In genomic region chr2:241147336-241147735, GRCh38 we compare ENCODE assay signal across 26 cellular contexts. TPM values are rescaled to one million over a fixed set of nuclear protein-coding genes. Genes with fewer than 3 reads are reported as not detected.
A peak's percentile ranks its signal among the peaks of the same experiment; 100 is the strongest.
DNase-seq lines count a peak whose midpoint lies in the region; ATAC-seq and TF ChIP-seq lines count a peak whose summit lies in the region.
"Had no signal": no experiment of that assay in that cellular context is flagged by ENCODE, and none has a peak within 500 bp of the region (broad histone marks: within the 10 kb centered on the region; RNA-seq: fewer than 3 reads in every experiment).

No MANE protein-coding gene starts in this region.

- H4K20me1 ChIP-seq in OCI-LY3 (ENCODE audit: insufficient read depth, low read length) = 0 out of 2 replicates have a peak, but pooled peaks cover 4% of the 10 kb centered on the region

- H3K36me3 Mint-ChIP-seq in activated naive CD8-positive, alpha-beta T cell = no peaks in the 10 kb centered on the region
- peaks cover 4% of the 10 kb centered on the region for H3K36me3 Mint-ChIP-seq in activated naive CD8-positive, alpha-beta T cell treated with anti-CD3 and anti-CD28 coated beads for 36 hours
- H3K36me3 Mint-ChIP-seq in immature natural killer cell (peaks cover 0 to 6% (median 0%) of the 10 kb centered on the region in 3 donors), progenitor cell of endocrine pancreas (ENCODE audit: insufficient read depth) (no peaks in the 10 kb centered on the region)

- peak overlapping the region; percentile 99 for H3K4me3 ChIP-seq in OCI-LY3 (ENCODE audit: low read length)
- H3K4me3 ChIP-seq in upper lobe of left lung = no peak overlapping the region
- no peak overlapping the region for H3K4me3 ChIP-seq in left ventricle myocardium inferior
- H3K4me3 ChIP-seq: A549, right lobe of liver, thoracic aorta, vagina had no signal

- no peak for DNase-seq in activated naive CD8-positive, alpha-beta T cell treated with anti-CD3 and anti-CD28 coated beads for 36 hours
- no peak for DNase-seq in immature natural killer cell
- no peak for DNase-seq in progenitor cell of endocrine pancreas (ENCODE audit: low spot score, unreplicated experiment)
- DNase-seq in stimulated activated CD4-positive, alpha-beta T cell treated with anti-CD3 and anti-CD28 coated beads, Interleukin-15, amount 100 ng/mL, for 24 hours = no peak
- no peak for DNase-seq in upper lobe of left lung
- no peak for DNase-seq in left ventricle myocardium inferior
- DNase-seq: activated CD4-positive, alpha-beta T cell treated with anti-CD3 and anti-CD28 coated beads for 4 hours; activated CD8-positive, alpha-beta memory T cell treated with anti-CD3 and anti-CD28 coated beads, Interleukin-2, amount 10 ng/mL, durations not matched to agents 7 days and 5 days; effector CD4-positive, alpha-beta T cell; EL; erythroblast; IMR-90; mesendoderm; NCI-H2081 treated with DMSO at 0.1 percent for 48 hours; NCI-H345; NCI-H82; right lobe of liver; SHP77; stimulated activated naive CD8-positive, alpha-beta T cell treated with anti-CD3 and anti-CD28 coated beads, Interleukin-15, Interleukin-2, amounts not matched to agents 100 U/mL and 50 U/mL, for 24 hours had no signal

- no peak overlapping the region for H3K27ac Mint-ChIP-seq in activated naive CD8-positive, alpha-beta T cell
- no peak overlapping the region for H3K27ac Mint-ChIP-seq in activated naive CD8-positive, alpha-beta T cell treated with anti-CD3 and anti-CD28 coated beads for 36 hours
- H3K27ac Mint-ChIP-seq in immature natural killer cell (no peak overlapping the region), progenitor cell of endocrine pancreas (no peak overlapping the region)
- H3K27ac Mint-ChIP-seq: activated CD8-positive, alpha-beta memory T cell treated with anti-CD3 and anti-CD28 coated beads, Interleukin-2, amount 10 ng/mL, durations not matched to agents 7 days and 5 days; activated T-helper 1 cell treated with anti-CD3 and anti-CD28 coated beads, Interleukin-12 subunit alpha, Interleukin-12 subunit beta, Interleukin-2, Interleukin-4 antibody, amounts not matched to agents 30 ng/mL and 10 ng/mL and 1 ng/mL, durations not matched to agents 14 hours and 24 hours and 36 hours had no signal

- intact Hi-C loops in left ventricle myocardium inferior (cut with micrococcal nuclease) = no loop called here

- H3K27me3 ChIP-seq in OCI-LY3 (ENCODE audit: low read depth, low read length) (no peaks in the 10 kb centered on the region), upper lobe of left lung (no peaks in the 10 kb centered on the region), left ventricle myocardium inferior (ENCODE audit: low read depth) (no peaks in the 10 kb centered on the region)
- H3K27me3 ChIP-seq: right lobe of liver, vagina had no signal

- no peak for TF ChIP-seq CTCF in OCI-LY3 (IDR thresholded peaks at IDR 0.05; ENCODE audit: low read depth, low read length)
- TF ChIP-seq CTCF in progenitor cell of endocrine pancreas (IDR thresholded peaks at IDR 0.05; ENCODE audit: unreplicated experiment) = no peak
- TF ChIP-seq CTCF in upper lobe of left lung (IDR thresholded peaks at IDR 0.05) = no peak
- TF ChIP-seq CTCF in left ventricle myocardium inferior (IDR thresholded peaks at IDR 0.05; ENCODE audit: borderline replicate concordance) = no peak

- H3K9ac ChIP-seq in OCI-LY3 (ENCODE audit: low read length) = peak overlapping the region; percentile 96

- H3K27ac ChIP-seq in OCI-LY3 (ENCODE audit: low read length) (peak overlapping the region; percentile 81), upper lobe of left lung (no peak overlapping the region), left ventricle myocardium inferior (replicated peaks) (no peak overlapping the region)
- H3K27ac ChIP-seq: A549, right lobe of liver, thoracic aorta, vagina had no signal

- H3K4me1 ChIP-seq in OCI-LY3 (ENCODE audit: low read length) (peaks cover 29% of the 10 kb centered on the region), upper lobe of left lung (peaks cover 19 to 32% (median 22%) of the 10 kb centered on the region in 4 donors), left ventricle myocardium inferior (peaks cover 29% of the 10 kb centered on the region)

- H3K4me3 Mint-ChIP-seq in activated naive CD8-positive, alpha-beta T cell = peak overlapping the region; percentile 96
- no peak overlapping the region for H3K4me3 Mint-ChIP-seq in activated naive CD8-positive, alpha-beta T cell treated with anti-CD3 and anti-CD28 coated beads for 36 hours
- H3K4me3 Mint-ChIP-seq in immature natural killer cell (peak overlapping the region in 4 of 5 donors; percentile 46 to 99 (median 73)), progenitor cell of endocrine pancreas (ENCODE audit: low read depth) (peak overlapping the region; percentile 91)

- H3K27me3 Mint-ChIP-seq in activated naive CD8-positive, alpha-beta T cell = no peaks in the 10 kb centered on the region
- no peaks in the 10 kb centered on the region for H3K27me3 Mint-ChIP-seq in activated naive CD8-positive, alpha-beta T cell treated with anti-CD3 and anti-CD28 coated beads for 36 hours
- peaks cover 2 to 4% (median 3%) of the 10 kb centered on the region in 3 donors for H3K27me3 Mint-ChIP-seq in immature natural killer cell (ENCODE audit: low read depth in 3 of 3)
- H3K27me3 Mint-ChIP-seq in progenitor cell of endocrine pancreas = no peaks in the 10 kb centered on the region
- H3K27me3 Mint-ChIP-seq: activated CD8-positive, alpha-beta memory T cell treated with anti-CD3 and anti-CD28 coated beads, Interleukin-2, amount 10 ng/mL, durations not matched to agents 7 days and 5 days had no signal

- WGBS in upper lobe of left lung, 2 donors = 95 to 96% methylated on average over 3 of the region's 3 CpGs

- no peak for TF ChIP-seq POLR2A in upper lobe of left lung (IDR thresholded peaks at IDR 0.05)

- H3K79me2 ChIP-seq in OCI-LY3 (ENCODE audit: low read length) = peaks cover 94% of the 10 kb centered on the region

- TF ChIP-seq EP300 in upper lobe of left lung (IDR thresholded peaks at IDR 0.05) = no peak

- H3K4me2 ChIP-seq in OCI-LY3 (ENCODE audit: low read length) = peak overlapping the region; percentile 84

- no peaks in the 10 kb centered on the region for H3K9me3 Mint-ChIP-seq in activated naive CD8-positive, alpha-beta T cell (ENCODE audit: low read depth)
- H3K9me3 Mint-ChIP-seq in activated naive CD8-positive, alpha-beta T cell treated with anti-CD3 and anti-CD28 coated beads for 36 hours = no peaks in the 10 kb centered on the region
- H3K9me3 Mint-ChIP-seq in immature natural killer cell = no peaks in the 10 kb centered on the region
- no peaks in the 10 kb centered on the region for H3K9me3 Mint-ChIP-seq in progenitor cell of endocrine pancreas (ENCODE audit: low read depth)
- H3K9me3 Mint-ChIP-seq: activated T-helper 1 cell treated with anti-CD3 and anti-CD28 coated beads, Interleukin-12 subunit alpha, Interleukin-12 subunit beta, Interleukin-2, Interleukin-4 antibody, amounts not matched to agents 30 ng/mL and 10 ng/mL and 1 ng/mL, durations not matched to agents 14 hours and 24 hours and 36 hours had no signal

- H3K4me1 Mint-ChIP-seq in activated naive CD8-positive, alpha-beta T cell (ENCODE audit: low read depth) = peaks cover 34% of the 10 kb centered on the region
- peaks cover 34% of the 10 kb centered on the region for H3K4me1 Mint-ChIP-seq in activated naive CD8-positive, alpha-beta T cell treated with anti-CD3 and anti-CD28 coated beads for 36 hours
- H3K4me1 Mint-ChIP-seq in immature natural killer cell (peaks cover 29 to 38% of the 10 kb centered on the region in 2 donors), progenitor cell of endocrine pancreas (ENCODE audit: low read depth) (peaks cover 22% of the 10 kb centered on the region)

- H3K9me3 ChIP-seq in OCI-LY3 (ENCODE audit: insufficient read depth, low read length) = no peaks in the 10 kb centered on the region
- no peaks in the 10 kb centered on the region for H3K9me3 ChIP-seq in upper lobe of left lung
- no peaks in the 10 kb centered on the region for H3K9me3 ChIP-seq in left ventricle myocardium inferior (replicated peaks)
- H3K9me3 ChIP-seq: A549, right lobe of liver, thoracic aorta, vagina had no signal

- H2AFZ ChIP-seq in OCI-LY3 (ENCODE audit: low read depth, low read length) = no peak overlapping the region

- no peak for ATAC-seq in upper lobe of left lung (ENCODE audit: low FRiP score in 2 of 2)
- ATAC-seq: A549; activated CD8-positive, alpha-beta memory T cell treated with anti-CD3 and anti-CD28 coated beads, Interleukin-2, amount 10 ng/mL, durations not matched to agents 7 days and 5 days; right lobe of liver; stimulated activated naive CD8-positive, alpha-beta T cell treated with anti-CD3 and anti-CD28 coated beads, Interleukin-15, Interleukin-2, amounts not matched to agents 100 U/mL and 50 U/mL, for 24 hours had no signal

- H3K36me3 ChIP-seq in OCI-LY3 (replicated peaks; ENCODE audit: low read depth, low read length) (peaks cover 4% of the 10 kb centered on the region), upper lobe of left lung (no peaks in the 10 kb centered on the region), left ventricle myocardium inferior (no peaks in the 10 kb centered on the region)
- H3K36me3 ChIP-seq: right lobe of liver, thoracic aorta, vagina had no signal

RNA-seq across cellular contexts. Expression of gene PASK, which starts 1.9 kb away (rescaled TPM):
- total RNA-seq in activated naive CD8-positive, alpha-beta T cell treated with anti-CD3 and anti-CD28 coated beads for 36 hours = 10 to 100 TPM; 68.5 to 76.4 TPM
- 1 to 10 TPM; 2.1 to 5.5 (median 4.9) TPM for polyA plus RNA-seq in immature natural killer cell
- total RNA-seq in progenitor cell of endocrine pancreas (57.1 and 60.4 TPM in 2 replicates), upper lobe of left lung (10 to 100 TPM in 5 of 6 donors, 1 to 10 TPM in 1; 4.3 to 18.9 (median 13.8) TPM), left ventricle myocardium inferior (3.4 TPM)

RNA-seq across cellular contexts. Expression of gene PPP1R7, which starts 2.9 kb away (rescaled TPM):
- 10 to 100 TPM; 80.4 to 85.1 TPM for total RNA-seq in activated naive CD8-positive, alpha-beta T cell treated with anti-CD3 and anti-CD28 coated beads for 36 hours
- 100 to 1,000 TPM; 108 to 138 (median 132) TPM for polyA plus RNA-seq in immature natural killer cell
- total RNA-seq in progenitor cell of endocrine pancreas = 46.5 and 49.9 TPM in 2 replicates
- total RNA-seq in upper lobe of left lung = 10 to 100 TPM; 38.8 to 76.1 (median 57.7) TPM
- 61.5 TPM for total RNA-seq in left ventricle myocardium inferior

RNA-seq across cellular contexts. Expression of gene ANO7, which starts 41.1 kb away (rescaled TPM):
- 1 to 10 TPM; 3.4 to 3.6 TPM for total RNA-seq in activated naive CD8-positive, alpha-beta T cell treated with anti-CD3 and anti-CD28 coated beads for 36 hours
- polyA plus RNA-seq in immature natural killer cell = under 1 TPM in 1 of 3 donors, not detected in 2; 0.40 TPM
- total RNA-seq in progenitor cell of endocrine pancreas = 2.5 and 3.0 TPM in 2 replicates
- 1 to 10 TPM in 5 of 6 donors, under 1 TPM in 1; 0.30 to 1.3 (median 1.1) TPM for total RNA-seq in upper lobe of left lung
- total RNA-seq in left ventricle myocardium inferior = 0.80 TPM
- polyA plus RNA-seq: neural cell had no signal

RNA-seq across cellular contexts. Expression of gene MTERF4, which starts 45.2 kb away (rescaled TPM):
- 10 to 100 TPM; 34.5 to 35.6 TPM for total RNA-seq in activated naive CD8-positive, alpha-beta T cell treated with anti-CD3 and anti-CD28 coated beads for 36 hours
- 10 to 100 TPM; 27.8 to 35.8 (median 30.9) TPM for polyA plus RNA-seq in immature natural killer cell
- total RNA-seq in progenitor cell of endocrine pancreas (57.2 and 63.0 TPM in 2 replicates), upper lobe of left lung (10 to 100 TPM; 22.3 to 54.4 (median 25.4) TPM), left ventricle myocardium inferior (19.5 TPM)
